1 cellular context compared by ENCODE assay signal in genomic region chr2:11716689-11717321, GRCh38.
TF ChIP-seq lines count a peak whose summit lies in the region.

No MANE protein-coding gene starts in this region.

TF ChIP-seq in A549, 52 proteins besides CTCF, POLR2A, EP300 and RAD21 (continued from another document):
- no peak for TF ChIP-seq FOSL2 (IDR thresholded peaks at IDR 0.05)
- TF ChIP-seq FOSL2 (CRISPR knock-in tag; IDR thresholded peaks at IDR 0.05): no peak
- TF ChIP-seq E2F6 (IDR thresholded peaks at IDR 0.05; ENCODE audit: borderline replicate concordance, low read depth): no peak
